14 cellular contexts compared by ENCODE assay signal in the genomic region with DNA sequence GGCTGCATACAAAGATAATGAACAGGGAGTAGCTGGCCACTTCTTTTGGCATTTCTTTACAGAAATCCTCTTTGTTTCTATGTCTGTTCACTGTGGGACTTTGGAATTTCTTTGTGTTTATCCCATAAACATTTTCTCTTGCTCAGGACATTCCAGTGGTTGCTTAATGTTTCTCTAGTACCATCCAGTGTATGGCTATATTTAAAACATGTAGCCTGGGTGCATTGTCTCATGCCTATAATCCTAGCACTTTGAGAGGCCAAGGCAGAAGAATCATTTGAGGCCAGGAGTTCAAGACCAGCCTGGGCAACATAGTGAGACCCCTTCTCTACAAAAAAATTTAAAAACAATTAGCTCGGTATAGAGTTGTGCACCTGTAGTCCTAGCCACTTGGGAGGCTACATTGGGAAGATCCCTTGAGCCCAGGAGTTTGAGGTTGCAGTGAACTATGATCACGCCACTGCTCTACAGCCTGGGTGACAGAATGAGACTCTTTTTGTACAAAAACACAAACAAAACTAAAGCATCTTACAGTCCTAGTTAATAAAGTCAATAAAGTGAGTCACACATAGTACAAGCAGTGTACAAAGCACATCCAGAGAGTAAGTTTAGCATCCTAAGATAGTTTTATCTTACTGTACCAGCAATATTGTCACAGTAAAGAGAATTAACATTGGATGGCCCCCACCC.
DNase-seq lines count a peak whose midpoint lies in the region; ATAC-seq and TF ChIP-seq lines count a peak whose summit lies in the region.
"Had no signal": no experiment of that assay in that cellular context is flagged by ENCODE, and none has a peak within 500 bp of the region (broad histone marks: within the 10 kb centered on the region; RNA-seq: fewer than 3 reads in every experiment).

No MANE protein-coding gene starts in this region.

- no peak overlapping the region for H3K4me3 ChIP-seq in HAP-1

- H3K4me1 ChIP-seq in HAP-1: peaks cover 31% of the 10 kb centered on the region

- peaks cover 46% of the 10 kb centered on the region for H3K4me1 Mint-ChIP-seq in type B pancreatic cell (ENCODE audit: unreplicated experiment)

- H3K27ac Mint-ChIP-seq in type B pancreatic cell: peak overlapping the region; percentile 64
- H3K27ac Mint-ChIP-seq: activated CD8-positive, alpha-beta T cell treated with anti-CD3 and anti-CD28 coated beads, Interleukin-2, amount 10 ng/mL, durations not matched to agents 7 days and 5 days; activated naive CD8-positive, alpha-beta T cell treated with anti-CD3 and anti-CD28 coated beads for 36 hours had no signal

- no peak overlapping the region for H3K4me3 Mint-ChIP-seq in type B pancreatic cell
- H3K4me3 Mint-ChIP-seq: activated CD8-positive, alpha-beta T cell treated with anti-CD3 and anti-CD28 coated beads, Interleukin-2, amount 10 ng/mL, durations not matched to agents 7 days and 5 days; activated naive CD8-positive, alpha-beta T cell treated with anti-CD3 and anti-CD28 coated beads for 36 hours had no signal

- peak; percentile 27 to 65 for DNase-seq in HAP-1 (ENCODE audit: low spot score in 2 of 2)
- DNase-seq in brain pericyte (ENCODE audit: low read depth, low spot score): peak; percentile 60
- peak; percentile 70 for DNase-seq in kidney glomerular epithelial cell (lab: John Stamatoyannopoulos, UW)
- no peak for DNase-seq in type B pancreatic cell (ENCODE audit: extremely low spot score, unreplicated experiment)
- DNase-seq in activated T-cell treated with anti-CD3 and anti-CD28 coated beads, Interleukin-2, amount 50 U/mL, for 1 hour: no peak
- DNase-seq in NCI-H1930 (lab: John Stamatoyannopoulos, UW): no peak
- DNase-seq: activated CD8-positive, alpha-beta T cell treated with anti-CD3 and anti-CD28 coated beads, Interleukin-2, amount 10 ng/mL, durations not matched to agents 7 days and 5 days; activated naive CD8-positive, alpha-beta T cell treated with anti-CD3 and anti-CD28 coated beads for 36 hours; hypothalamus; midbrain; NCI-H510A treated with DMSO at 0.1 percent for 48 hours; substantia nigra; T-helper 9 cell had no signal

- in situ Hi-C loops in HAP-1 (cut with MboI; ENCODE audit: low sequenced_read_pairs): no loop called here

- no peaks in the 10 kb centered on the region for H3K9me3 ChIP-seq in HAP-1

- H3K9me3 Mint-ChIP-seq in type B pancreatic cell: peaks cover 8% of the 10 kb centered on the region

- ATAC-seq in GM18511 (IDR thresholded peaks at IDR 0.05; ENCODE audit: unreplicated experiment): no peak
- ATAC-seq: activated CD8-positive, alpha-beta T cell treated with anti-CD3 and anti-CD28 coated beads, Interleukin-2, amount 10 ng/mL, durations not matched to agents 7 days and 5 days had no signal

- TF ChIP-seq CTCF in type B pancreatic cell (conservative IDR thresholded peaks at IDR 0.05): no peak

- H3K27me3 ChIP-seq in HAP-1 (ENCODE audit: low read depth): no peaks in the 10 kb centered on the region

- H3K27me3 Mint-ChIP-seq in type B pancreatic cell: no peaks in the 10 kb centered on the region
- H3K27me3 Mint-ChIP-seq: activated naive CD8-positive, alpha-beta T cell treated with anti-CD3 and anti-CD28 coated beads for 36 hours had no signal

- H3K36me3 Mint-ChIP-seq in type B pancreatic cell: peaks cover 4% of the 10 kb centered on the region

- H3K36me3 ChIP-seq in HAP-1 (replicated peaks): no peaks in the 10 kb centered on the region

Comparison
In these comparisons a context has a peak if more than half of its experiments do, and no peak if none do; other contexts are left out.
1. DNase-seq: peak in HAP-1 (2 of 2), brain pericyte (single experiment) and kidney glomerular epithelial cell (single experiment); none in type B pancreatic cell (single experiment), activated T-cell treated with anti-CD3 and anti-CD28 coated beads, Interleukin-2, amount 50 U/mL, for 1 hour (single experiment) and NCI-H1930 (0 of 2).